23 cellular contexts compared by ENCODE assay signal in the genomic region with DNA sequence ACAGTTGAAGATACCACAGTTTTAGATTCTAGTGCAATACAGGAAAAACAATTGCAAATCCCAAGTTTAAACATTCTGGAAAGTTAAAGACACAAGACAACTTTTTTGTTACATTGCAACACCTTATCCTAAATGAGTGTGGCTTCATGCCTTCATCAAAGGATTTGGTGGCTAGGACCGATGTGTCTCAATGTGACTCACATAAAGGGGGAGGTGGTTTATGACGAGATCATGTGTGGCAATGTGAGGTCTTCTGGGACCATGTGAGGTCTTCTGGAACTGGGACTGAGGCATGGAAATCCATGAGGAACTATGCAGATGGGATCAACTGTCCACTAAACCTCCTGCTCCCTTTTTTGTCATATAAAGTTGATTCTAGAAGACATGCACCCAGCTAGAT.
"Had no signal": no experiment of that assay in that cellular context is flagged by ENCODE, and none has a peak within 500 bp of the region (broad histone marks: within the 10 kb centered on the region; RNA-seq: fewer than 3 reads in every experiment).

No MANE protein-coding gene starts in this region.

- H3K36me3 ChIP-seq: gastroesophageal sphincter, left ventricle myocardium inferior, lower lobe of right lung, neural progenitor cell, ovary, stomach, thoracic aorta had no signal

- ATAC-seq: gastroesophageal sphincter; left cardiac atrium; lower lobe of right lung; natural killer cell treated with Interleukin-12 subunit alpha and Interleukin-12 subunit beta and Interleukin-15 and Interleukin-18, amount 100 ng/mL, for 72 hours; right cardiac atrium had no signal

- H3K9ac ChIP-seq: neural progenitor cell had no signal

- DNase-seq: effector CD4-positive, alpha-beta T cell; endodermal cell; glutamatergic neuron; immature natural killer cell; left cardiac atrium; left ventricle myocardium inferior; lower lobe of right lung; mesenchymal stem cell; midbrain; nucleus accumbens; ovary; right cardiac atrium; small intestine; stimulated activated CD4-positive, alpha-beta T cell treated with anti-CD3 and anti-CD28 coated beads, Interleukin-12 subunit alpha, Interleukin-12 subunit beta, amount 100 ng/mL, for 4 hours; stimulated activated naive CD4-positive, alpha-beta T cell; stomach; substantia nigra; trophoblast cell had no signal

- H3K9me3 ChIP-seq: gastroesophageal sphincter, left ventricle myocardium inferior, lower lobe of right lung, ovary, stomach, thoracic aorta had no signal

- H3K27ac ChIP-seq: coronary artery, gastroesophageal sphincter, left ventricle myocardium inferior, lower lobe of right lung, neural progenitor cell, ovary, stomach, thoracic aorta had no signal

- H3K4me3 ChIP-seq: coronary artery, gastroesophageal sphincter, left ventricle myocardium inferior, lower lobe of right lung, neural progenitor cell, ovary, stomach, thoracic aorta had no signal

- H3K4me2 ChIP-seq: neural progenitor cell had no signal

- H3K4me1 ChIP-seq: gastroesophageal sphincter, left ventricle myocardium inferior, lower lobe of right lung, stomach had no signal

- H3K27me3 ChIP-seq: gastroesophageal sphincter, neural progenitor cell, ovary, stomach had no signal

- H2AFZ ChIP-seq: neural progenitor cell had no signal
